1 cellular context compared by ENCODE assay signal in the genomic region with DNA sequence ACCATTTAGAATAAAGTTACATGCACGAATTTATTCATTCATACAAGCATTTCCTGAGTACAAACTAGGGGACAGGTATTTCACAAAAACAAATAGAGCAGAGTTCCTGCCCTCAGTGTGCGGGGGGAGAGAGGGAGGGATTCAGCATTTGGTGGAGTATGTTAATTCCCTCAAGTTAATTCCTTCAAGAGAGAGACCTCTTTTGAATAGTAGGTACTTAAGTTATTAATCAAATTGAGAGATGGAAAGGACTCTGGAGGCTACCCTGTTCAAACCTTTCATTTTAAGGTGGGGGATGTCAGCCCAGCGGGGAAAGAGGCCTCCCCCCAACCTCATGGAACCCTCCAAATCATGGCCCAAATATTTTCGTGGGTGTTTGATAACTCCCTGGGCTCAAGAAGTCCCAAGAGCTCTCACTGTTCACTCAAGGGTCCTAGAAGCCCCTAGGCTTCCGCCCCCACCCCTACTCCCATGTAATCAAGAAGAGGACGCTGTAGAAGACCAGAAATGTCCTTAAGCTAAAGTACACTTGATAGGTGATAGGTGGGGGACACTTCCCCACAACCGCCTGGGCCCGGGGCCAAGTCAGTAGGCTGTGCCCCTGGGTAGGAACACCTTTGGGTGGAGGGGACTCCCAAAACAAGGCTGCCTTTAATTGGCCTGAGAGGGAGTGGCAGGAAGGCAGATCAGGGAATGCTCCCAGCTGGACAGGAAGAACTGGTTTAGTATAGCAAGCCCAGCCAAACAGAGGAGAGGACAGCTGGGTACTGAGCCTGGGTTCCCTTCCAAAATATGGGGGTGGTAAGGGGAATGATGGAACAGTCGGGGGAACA.
TF ChIP-seq lines count a peak whose summit lies in the region.

No MANE protein-coding gene starts in this region.

TF ChIP-seq in HepG2, 621 proteins besides CTCF, POLR2A, EP300 and RAD21 (continued from another document and continues in another):
- TF ChIP-seq DZIP1 (CRISPR knock-in tag; IDR thresholded peaks at IDR 0.05) = no peak
- TF ChIP-seq, protein P1, sequence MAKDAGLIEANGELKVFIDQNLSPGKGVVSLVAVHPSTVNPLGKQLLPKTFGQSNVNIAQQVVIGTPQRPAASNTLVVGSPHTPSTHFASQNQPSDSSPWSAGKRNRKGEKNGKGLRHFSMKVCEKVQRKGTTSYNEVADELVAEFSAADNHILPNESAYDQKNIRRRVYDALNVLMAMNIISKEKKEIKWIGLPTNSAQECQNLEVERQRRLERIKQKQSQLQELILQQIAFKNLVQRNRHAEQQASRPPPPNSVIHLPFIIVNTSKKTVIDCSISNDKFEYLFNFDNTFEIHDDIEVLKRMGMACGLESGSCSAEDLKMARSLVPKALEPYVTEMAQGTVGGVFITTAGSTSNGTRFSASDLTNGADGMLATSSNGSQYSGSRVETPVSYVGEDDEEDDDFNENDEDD (CRISPR knock-in tag; IDR thresholded peaks at IDR 0.05; ENCODE audit: borderline replicate concordance) = no peak
- TF ChIP-seq REL (CRISPR knock-in tag; conservative IDR thresholded peaks at IDR 0.05) = no peak
- TF ChIP-seq CSRNP1 (CRISPR knock-in tag; IDR thresholded peaks at IDR 0.05) = no peak
- TF ChIP-seq, protein P2, sequence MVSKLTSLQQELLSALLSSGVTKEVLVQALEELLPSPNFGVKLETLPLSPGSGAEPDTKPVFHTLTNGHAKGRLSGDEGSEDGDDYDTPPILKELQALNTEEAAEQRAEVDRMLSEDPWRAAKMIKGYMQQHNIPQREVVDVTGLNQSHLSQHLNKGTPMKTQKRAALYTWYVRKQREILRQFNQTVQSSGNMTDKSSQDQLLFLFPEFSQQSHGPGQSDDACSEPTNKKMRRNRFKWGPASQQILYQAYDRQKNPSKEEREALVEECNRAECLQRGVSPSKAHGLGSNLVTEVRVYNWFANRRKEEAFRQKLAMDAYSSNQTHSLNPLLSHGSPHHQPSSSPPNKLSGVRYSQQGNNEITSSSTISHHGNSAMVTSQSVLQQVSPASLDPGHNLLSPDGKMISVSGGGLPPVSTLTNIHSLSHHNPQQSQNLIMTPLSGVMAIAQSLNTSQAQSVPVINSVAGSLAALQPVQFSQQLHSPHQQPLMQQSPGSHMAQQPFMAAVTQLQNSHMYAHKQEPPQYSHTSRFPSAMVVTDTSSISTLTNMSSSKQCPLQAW (CRISPR knock-in tag; IDR thresholded peaks at IDR 0.05) = peak; percentile 42; the same call in 1 of the 2 replicates
- TF ChIP-seq, protein P3, sequence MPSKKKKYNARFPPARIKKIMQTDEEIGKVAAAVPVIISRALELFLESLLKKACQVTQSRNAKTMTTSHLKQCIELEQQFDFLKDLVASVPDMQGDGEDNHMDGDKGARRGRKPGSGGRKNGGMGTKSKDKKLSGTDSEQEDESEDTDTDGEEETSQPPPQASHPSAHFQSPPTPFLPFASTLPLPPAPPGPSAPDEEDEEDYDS (CRISPR knock-in tag; IDR thresholded peaks at IDR 0.05) = peak; percentile 20; the same call in 1 of the 2 replicates
- no peak for TF ChIP-seq DNMT1 (CRISPR knock-in tag; IDR thresholded peaks at IDR 0.05)
- TF ChIP-seq SNAPC2 (CRISPR knock-in tag; IDR thresholded peaks at IDR 0.05) = no peak
- TF ChIP-seq WIZ (CRISPR knock-in tag; IDR thresholded peaks at IDR 0.05) = 0 out of 2 replicates have a peak, but pooled peaks have one; percentile 6
- 0 out of 2 replicates have a peak, but pooled peaks have one; percentile 32 for TF ChIP-seq CREM (IDR thresholded peaks at IDR 0.05)
- no peak for TF ChIP-seq CREM (CRISPR knock-in tag; IDR thresholded peaks at IDR 0.05)
- TF ChIP-seq CHCHD3 (CRISPR knock-in tag; IDR thresholded peaks at IDR 0.05) = no peak
- no peak for TF ChIP-seq NAIF1 (CRISPR knock-in tag; IDR thresholded peaks at IDR 0.05; ENCODE audit: borderline replicate concordance)
- no peak for TF ChIP-seq ZBTB7A (CRISPR knock-in tag; IDR thresholded peaks at IDR 0.05)
- TF ChIP-seq MEIS2 (CRISPR knock-in tag; IDR thresholded peaks at IDR 0.05) = no peak
- TF ChIP-seq, protein P4, sequence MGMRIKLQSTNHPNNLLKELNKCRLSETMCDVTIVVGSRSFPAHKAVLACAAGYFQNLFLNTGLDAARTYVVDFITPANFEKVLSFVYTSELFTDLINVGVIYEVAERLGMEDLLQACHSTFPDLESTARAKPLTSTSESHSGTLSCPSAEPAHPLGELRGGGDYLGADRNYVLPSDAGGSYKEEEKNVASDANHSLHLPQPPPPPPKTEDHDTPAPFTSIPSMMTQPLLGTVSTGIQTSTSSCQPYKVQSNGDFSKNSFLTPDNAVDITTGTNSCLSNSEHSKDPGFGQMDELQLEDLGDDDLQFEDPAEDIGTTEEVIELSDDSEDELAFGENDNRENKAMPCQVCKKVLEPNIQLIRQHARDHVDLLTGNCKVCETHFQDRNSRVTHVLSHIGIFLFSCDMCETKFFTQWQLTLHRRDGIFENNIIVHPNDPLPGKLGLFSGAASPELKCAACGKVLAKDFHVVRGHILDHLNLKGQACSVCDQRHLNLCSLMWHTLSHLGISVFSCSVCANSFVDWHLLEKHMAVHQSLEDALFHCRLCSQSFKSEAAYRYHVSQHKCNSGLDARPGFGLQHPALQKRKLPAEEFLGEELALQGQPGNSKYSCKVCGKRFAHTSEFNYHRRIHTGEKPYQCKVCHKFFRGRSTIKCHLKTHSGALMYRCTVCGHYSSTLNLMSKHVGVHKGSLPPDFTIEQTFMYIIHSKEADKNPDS (CRISPR knock-in tag; IDR thresholded peaks at IDR 0.05) = no peak
- TF ChIP-seq ZSCAN5A (CRISPR knock-in tag; IDR thresholded peaks at IDR 0.05; ENCODE audit: borderline replicate concordance) = no peak
- TF ChIP-seq ZBTB37 (CRISPR knock-in tag; IDR thresholded peaks at IDR 0.05) = no peak
- no peak for TF ChIP-seq ZNF275 (CRISPR knock-in tag; IDR thresholded peaks at IDR 0.05; ENCODE audit: borderline replicate concordance)
- TF ChIP-seq ATF3 (CRISPR knock-in tag; IDR thresholded peaks at IDR 0.05) = no peak
- no peak for TF ChIP-seq SRSF1 (optimal IDR thresholded peaks at IDR 0.05; ENCODE audit: low read depth, low read length)
- peak; percentile 45; the same call in 1 of the 2 replicates for TF ChIP-seq MIXL1 (CRISPR knock-in tag; IDR thresholded peaks at IDR 0.05)
- no peak for TF ChIP-seq SOX13 (IDR thresholded peaks at IDR 0.05)
- TF ChIP-seq SOX13 (CRISPR knock-in tag; conservative IDR thresholded peaks at IDR 0.05 in 1 of 2, IDR thresholded peaks at IDR 0.05 in 1 of 2) = peak in 1 of 2 experiments; percentile 30; a peak in 1 of 4 replicates
- no peak for TF ChIP-seq ZNF296 (CRISPR knock-in tag; conservative IDR thresholded peaks at IDR 0.05)
- no peak for TF ChIP-seq ZNF12 (CRISPR knock-in tag; IDR thresholded peaks at IDR 0.05)
- TF ChIP-seq ZNF737 (CRISPR knock-in tag; IDR thresholded peaks at IDR 0.05; ENCODE audit: borderline replicate concordance) = no peak
- TF ChIP-seq, protein P5, sequence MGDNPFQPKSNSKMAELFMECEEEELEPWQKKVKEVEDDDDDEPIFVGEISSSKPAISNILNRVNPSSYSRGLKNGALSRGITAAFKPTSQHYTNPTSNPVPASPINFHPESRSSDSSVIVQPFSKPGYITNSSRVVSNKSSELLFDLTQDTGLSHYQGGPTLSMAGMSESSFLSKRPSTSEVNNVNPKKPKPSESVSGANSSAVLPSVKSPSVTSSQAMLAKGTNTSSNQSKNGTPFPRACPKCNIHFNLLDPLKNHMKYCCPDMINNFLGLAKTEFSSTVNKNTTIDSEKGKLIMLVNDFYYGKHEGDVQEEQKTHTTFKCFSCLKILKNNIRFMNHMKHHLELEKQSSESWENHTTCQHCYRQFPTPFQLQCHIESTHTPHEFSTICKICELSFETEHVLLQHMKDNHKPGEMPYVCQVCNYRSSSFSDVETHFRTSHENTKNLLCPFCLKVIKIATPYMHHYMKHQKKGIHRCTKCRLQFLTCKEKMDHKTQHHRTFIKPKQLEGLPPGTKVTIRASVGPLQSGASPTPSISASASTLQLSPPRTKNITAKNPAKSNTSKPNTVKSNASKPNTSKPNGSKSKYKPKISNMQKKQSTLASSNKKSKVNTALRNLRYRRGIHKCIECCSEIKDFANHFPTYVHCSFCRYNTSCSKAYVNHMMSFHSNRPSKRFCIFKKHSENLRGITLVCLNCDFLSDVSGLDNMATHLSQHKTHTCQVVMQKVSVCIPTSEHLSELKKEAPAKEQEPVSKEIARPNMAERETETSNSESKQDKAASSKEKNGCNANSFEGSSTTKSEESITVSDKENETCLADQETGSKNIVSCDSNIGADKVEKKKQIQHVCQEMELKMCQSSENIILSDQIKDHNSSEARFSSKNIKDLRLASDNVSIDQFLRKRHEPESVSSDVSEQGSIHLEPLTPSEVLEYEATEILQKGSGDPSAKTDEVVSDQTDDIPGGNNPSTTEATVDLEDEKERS (CRISPR knock-in tag; IDR thresholded peaks at IDR 0.05) = no peak
- TF ChIP-seq ZFP41 (CRISPR knock-in tag; IDR thresholded peaks at IDR 0.05; ENCODE audit: borderline replicate concordance) = no peak
- TF ChIP-seq PHF8 (CRISPR knock-in tag; IDR thresholded peaks at IDR 0.05) = 0 out of 2 replicates have a peak, but pooled peaks have one; percentile 17
- TF ChIP-seq PLRG1 (conservative IDR thresholded peaks at IDR 0.05) = no peak
- TF ChIP-seq, protein P6, sequence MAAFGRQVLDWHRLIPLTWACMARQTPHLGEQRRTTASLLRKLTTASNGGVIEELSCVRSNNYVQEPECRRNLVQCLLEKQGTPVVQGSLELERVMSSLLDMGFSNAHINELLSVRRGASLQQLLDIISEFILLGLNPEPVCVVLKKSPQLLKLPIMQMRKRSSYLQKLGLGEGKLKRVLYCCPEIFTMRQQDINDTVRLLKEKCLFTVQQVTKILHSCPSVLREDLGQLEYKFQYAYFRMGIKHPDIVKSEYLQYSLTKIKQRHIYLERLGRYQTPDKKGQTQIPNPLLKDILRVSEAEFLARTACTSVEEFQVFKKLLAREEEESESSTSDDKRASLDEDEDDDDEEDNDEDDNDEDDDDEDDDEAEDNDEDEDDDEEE (CRISPR knock-in tag; IDR thresholded peaks at IDR 0.05) = peak; percentile 61; the same call in 1 of the 2 replicates
- no peak for TF ChIP-seq PBX2 (CRISPR knock-in tag; IDR thresholded peaks at IDR 0.05)
